Comparison of ENCODE assay signal across 17 cellular contexts in genomic region chr2:97730245-97730644, GRCh38. TPM values are rescaled to one million over a fixed set of nuclear protein-coding genes. Genes with fewer than 3 reads are reported as not detected.
DNase-seq lines count a peak whose midpoint lies in the region; ATAC-seq, FAIRE-seq and TF ChIP-seq lines count a peak whose summit lies in the region.
"Had no signal": no experiment of that assay in that cellular context is flagged by ENCODE, and none has a peak within 500 bp of the region (broad histone marks: within the 10 kb centered on the region; RNA-seq: fewer than 3 reads in every experiment).

No MANE protein-coding gene starts in this region.

- H4K20me1 ChIP-seq in smooth muscle cell (ENCODE audit: low read depth): no peaks in the 10 kb centered on the region

- H3K27ac Mint-ChIP-seq in naive thymus-derived CD8-positive, alpha-beta T cell: peak overlapping the region; percentile 34 to 93 (median 73)
- H3K27ac Mint-ChIP-seq: mesothelial cell of epicardium, type B pancreatic cell had no signal

- H3K9me3 ChIP-seq in smooth muscle cell (replicated peaks; ENCODE audit: low read depth): no peaks in the 10 kb centered on the region
- H3K9me3 ChIP-seq: pancreas had no signal

- TF ChIP-seq CTCF in bronchial epithelial cell (IDR thresholded peaks at IDR 0.05; ENCODE audit: insufficient read depth, low read length, severe bottlenecking) (no peak), smooth muscle cell (IDR thresholded peaks at IDR 0.05; ENCODE audit: borderline replicate concordance, insufficient read depth, poor library complexity, severe bottlenecking) (no peak)

- 100% methylated on average over 1 of the region's 1 CpG for WGBS in smooth muscle cell (ENCODE audit: low lambda C conversion rate)

- H3K4me3 ChIP-seq in bronchial epithelial cell (ENCODE audit: low read depth, low read length) (no peak overlapping the region), smooth muscle cell (no peak overlapping the region)
- H3K4me3 ChIP-seq: A549, pancreas had no signal

- no peak overlapping the region for H3K9ac ChIP-seq in smooth muscle cell (ENCODE audit: low read depth)

- no peak overlapping the region for H3K27ac ChIP-seq in smooth muscle cell (ENCODE audit: low read depth)
- H3K27ac ChIP-seq: A549, pancreas had no signal

- POLR2A ChIA-PET in naive thymus-derived CD8-positive, alpha-beta T cell (lab: Charles Lee): interaction anchor here (0.5 to 9.5 kb wide), 5 partner anchors 12 to 66 kb away, joined by 3 to 49 read pairs (median 6); partner anchors contain the start of gene ZAP70

- no peaks in the 10 kb centered on the region for H3F3A ChIP-seq in smooth muscle cell (ENCODE audit: low read depth)

- H3K27me3 Mint-ChIP-seq in naive thymus-derived CD8-positive, alpha-beta T cell: no peaks in the 10 kb centered on the region
- H3K27me3 Mint-ChIP-seq: type B pancreatic cell had no signal

- peak; percentile 16 for DNase-seq in NCI-H1105 treated with DMSO at 0.1 percent for 48 hours (lab: John Stamatoyannopoulos, UW)
- DNase-seq in NCI-H1105 (lab: John Stamatoyannopoulos, UW): no peak
- peak; percentile 31 for DNase-seq in LoVo (ENCODE audit: low spot score)
- peak; percentile 96 for DNase-seq in bronchial epithelial cell (ENCODE audit: low read depth)
- no peak for DNase-seq in naive thymus-derived CD8-positive, alpha-beta T cell
- no peak for DNase-seq in smooth muscle cell (lab: John Stamatoyannopoulos, UW; ENCODE audit: unreplicated experiment)
- DNase-seq: activated CD4-positive, alpha-beta T cell treated with anti-CD3 and anti-CD28 coated beads for 48 hours; central memory CD4-positive, alpha-beta T cell; NCI-H2171; pancreas; T-helper 1 cell had no signal

- H3K27me3 ChIP-seq in bronchial epithelial cell (ENCODE audit: control insufficient read depth, insufficient read depth, low read length) (no peaks in the 10 kb centered on the region), smooth muscle cell (ENCODE audit: low read depth) (no peaks in the 10 kb centered on the region)
- H3K27me3 ChIP-seq: pancreas had no signal

- H3K4me3 Mint-ChIP-seq in naive thymus-derived CD8-positive, alpha-beta T cell: peak overlapping the region in 1 of 10 donors; percentile 2
- H3K4me3 Mint-ChIP-seq: mesothelial cell of epicardium, type B pancreatic cell had no signal

- H3K4me2 ChIP-seq in smooth muscle cell: no peak overlapping the region
- H3K4me2 ChIP-seq: A549 had no signal

- H2AFZ ChIP-seq in smooth muscle cell (ENCODE audit: low read depth): no peak overlapping the region

- H3K4me1 Mint-ChIP-seq in naive thymus-derived CD8-positive, alpha-beta T cell: peaks cover 28 to 76% (median 59%) of the 10 kb centered on the region in 4 donors
- H3K4me1 Mint-ChIP-seq: mesothelial cell of epicardium had no signal

- H3K9me3 Mint-ChIP-seq in naive thymus-derived CD8-positive, alpha-beta T cell: peaks cover 0 to 2% (median 0%) of the 10 kb centered on the region in 9 donors
- H3K9me3 Mint-ChIP-seq: mesothelial cell of epicardium, type B pancreatic cell had no signal

- no peaks in the 10 kb centered on the region for H3K79me2 ChIP-seq in smooth muscle cell (ENCODE audit: low read depth)

- H3K36me3 ChIP-seq in bronchial epithelial cell (ENCODE audit: control insufficient read depth, insufficient read depth, low read length): no peaks in the 10 kb centered on the region
- H3K36me3 ChIP-seq in smooth muscle cell (ENCODE audit: low read depth): no peaks in the 10 kb centered on the region
- H3K36me3 ChIP-seq: pancreas had no signal

- no peak for ATAC-seq in naive thymus-derived CD8-positive, alpha-beta T cell
- no peak for ATAC-seq in GM21528 (IDR thresholded peaks at IDR 0.05; ENCODE audit: low FRiP score, unreplicated experiment)
- ATAC-seq in HG03439 (IDR thresholded peaks at IDR 0.05; ENCODE audit: unreplicated experiment): no peak
- ATAC-seq: A549, pancreas had no signal

- peak; percentile 60 for FAIRE-seq in bronchial epithelial cell (lab: Jason Lieb, UNC)
- FAIRE-seq: A549, GM12891, pancreas had no signal

- H3K36me3 Mint-ChIP-seq in naive thymus-derived CD8-positive, alpha-beta T cell: peaks cover 12 to 92% (median 43%) of the 10 kb centered on the region in 3 donors
- H3K36me3 Mint-ChIP-seq: type B pancreatic cell had no signal

- H3K4me1 ChIP-seq in smooth muscle cell (ENCODE audit: low read depth): no peaks in the 10 kb centered on the region
- H3K4me1 ChIP-seq: pancreas had no signal

RNA-seq across cellular contexts. Expression of gene ZAP70, which starts 16.9 kb away (rescaled TPM):
- not detected in 2 replicates for total RNA-seq in bronchial epithelial cell
- total RNA-seq in naive thymus-derived CD8-positive, alpha-beta T cell: 100 to 1,000 TPM; 490 to 503 TPM
- polyA plus RNA-seq in naive thymus-derived CD8-positive, alpha-beta T cell: 100 to 1,000 TPM; 131 to 168 (median 149) TPM
- 0.40 TPM in 1 of 2 replicates, not detected in the other for total RNA-seq in smooth muscle cell
- 0.24 and 0.31 TPM in 2 replicates for polyA plus RNA-seq in smooth muscle cell

Comparison
In these comparisons a context has a peak if more than half of its experiments do, and no peak if none do; other contexts are left out.
1. DNase-seq: peak in NCI-H1105 treated with DMSO at 0.1 percent for 48 hours (single experiment), LoVo (single experiment) and bronchial epithelial cell (single experiment); none in NCI-H1105 (single experiment), naive thymus-derived CD8-positive, alpha-beta T cell (0 of 10) and smooth muscle cell (single experiment).
2. RNA of gene ZAP70, which starts 16.9 kb away (total RNA-seq): 490 to 503 TPM in naive thymus-derived CD8-positive, alpha-beta T cell; 0.40 TPM in smooth muscle cell and not detected in bronchial epithelial cell; every median in the first group is over 100 times any median in the second.